1 cellular context compared by ENCODE assay signal in genomic region chrX:15151267-15152196, GRCh38.
TF ChIP-seq lines count a peak whose summit lies in the region.

No MANE protein-coding gene starts in this region.

TF ChIP-seq in GM12878, 131 proteins besides CTCF, POLR2A, EP300 and RAD21 (continued from another document and continues in another):
- TF ChIP-seq GABPA (IDR thresholded peaks at IDR 0.05; ENCODE audit: low read depth) (0 out of 2 replicates have a peak, but pooled peaks have one; percentile 6), NFYA (IDR thresholded peaks at IDR 0.05; ENCODE audit: borderline replicate concordance, low read depth, low read length) (no peak), FOXM1 (IDR thresholded peaks at IDR 0.05; ENCODE audit: low read depth, low read length) (no peak), NRF1 (conservative IDR thresholded peaks at IDR 0.05; ENCODE audit: low read depth, low read length) (no peak), TBL1XR1 (IDR thresholded peaks at IDR 0.05; ENCODE audit: low read depth, low read length) (no peak), SP1 (IDR thresholded peaks at IDR 0.05; ENCODE audit: low read depth, low read length) (no peak), RAD51 (IDR thresholded peaks at IDR 0.05) (no peak), SPI1 (IDR thresholded peaks at IDR 0.05; ENCODE audit: borderline replicate concordance, insufficient read depth, low read depth, low read length) (peak; percentile 78), KDM1A (IDR thresholded peaks at IDR 0.05; ENCODE audit: borderline replicate concordance) (no peak), MEF2B (IDR thresholded peaks at IDR 0.05; ENCODE audit: partially characterized antibody, poor library complexity, severe bottlenecking) (no peak), BMI1 (IDR thresholded peaks at IDR 0.05; ENCODE audit: borderline replicate concordance) (no peak), ELK1 (IDR thresholded peaks at IDR 0.05; ENCODE audit: low read depth, low read length) (no peak), RELB (IDR thresholded peaks at IDR 0.05; ENCODE audit: low read depth) (0 out of 2 replicates have a peak, but pooled peaks have one; percentile 37), BHLHE40 (IDR thresholded peaks at IDR 0.05; ENCODE audit: borderline replicate concordance in 1 of 2, low read depth in 2 of 2, low read length in 1 of 2) (0 out of 4 replicates have a peak, but pooled peaks of 1 of the 2 experiments have one; percentile 22), SUZ12 (IDR thresholded peaks at IDR 0.05; ENCODE audit: unreplicated experiment) (no peak), ZNF384 (IDR thresholded peaks at IDR 0.05; ENCODE audit: borderline replicate concordance, low read depth, low read length) (no peak), STAT3 (IDR thresholded peaks at IDR 0.05; ENCODE audit: low read depth, low read length) (no peak), DPF2 (IDR thresholded peaks at IDR 0.05) (peak; percentile 85), LARP7 (IDR thresholded peaks at IDR 0.05) (no peak), PAX5 (IDR thresholded peaks at IDR 0.05; ENCODE audit: borderline replicate concordance, low read depth, low read length) (no peak)
- TF ChIP-seq, protein P1, sequence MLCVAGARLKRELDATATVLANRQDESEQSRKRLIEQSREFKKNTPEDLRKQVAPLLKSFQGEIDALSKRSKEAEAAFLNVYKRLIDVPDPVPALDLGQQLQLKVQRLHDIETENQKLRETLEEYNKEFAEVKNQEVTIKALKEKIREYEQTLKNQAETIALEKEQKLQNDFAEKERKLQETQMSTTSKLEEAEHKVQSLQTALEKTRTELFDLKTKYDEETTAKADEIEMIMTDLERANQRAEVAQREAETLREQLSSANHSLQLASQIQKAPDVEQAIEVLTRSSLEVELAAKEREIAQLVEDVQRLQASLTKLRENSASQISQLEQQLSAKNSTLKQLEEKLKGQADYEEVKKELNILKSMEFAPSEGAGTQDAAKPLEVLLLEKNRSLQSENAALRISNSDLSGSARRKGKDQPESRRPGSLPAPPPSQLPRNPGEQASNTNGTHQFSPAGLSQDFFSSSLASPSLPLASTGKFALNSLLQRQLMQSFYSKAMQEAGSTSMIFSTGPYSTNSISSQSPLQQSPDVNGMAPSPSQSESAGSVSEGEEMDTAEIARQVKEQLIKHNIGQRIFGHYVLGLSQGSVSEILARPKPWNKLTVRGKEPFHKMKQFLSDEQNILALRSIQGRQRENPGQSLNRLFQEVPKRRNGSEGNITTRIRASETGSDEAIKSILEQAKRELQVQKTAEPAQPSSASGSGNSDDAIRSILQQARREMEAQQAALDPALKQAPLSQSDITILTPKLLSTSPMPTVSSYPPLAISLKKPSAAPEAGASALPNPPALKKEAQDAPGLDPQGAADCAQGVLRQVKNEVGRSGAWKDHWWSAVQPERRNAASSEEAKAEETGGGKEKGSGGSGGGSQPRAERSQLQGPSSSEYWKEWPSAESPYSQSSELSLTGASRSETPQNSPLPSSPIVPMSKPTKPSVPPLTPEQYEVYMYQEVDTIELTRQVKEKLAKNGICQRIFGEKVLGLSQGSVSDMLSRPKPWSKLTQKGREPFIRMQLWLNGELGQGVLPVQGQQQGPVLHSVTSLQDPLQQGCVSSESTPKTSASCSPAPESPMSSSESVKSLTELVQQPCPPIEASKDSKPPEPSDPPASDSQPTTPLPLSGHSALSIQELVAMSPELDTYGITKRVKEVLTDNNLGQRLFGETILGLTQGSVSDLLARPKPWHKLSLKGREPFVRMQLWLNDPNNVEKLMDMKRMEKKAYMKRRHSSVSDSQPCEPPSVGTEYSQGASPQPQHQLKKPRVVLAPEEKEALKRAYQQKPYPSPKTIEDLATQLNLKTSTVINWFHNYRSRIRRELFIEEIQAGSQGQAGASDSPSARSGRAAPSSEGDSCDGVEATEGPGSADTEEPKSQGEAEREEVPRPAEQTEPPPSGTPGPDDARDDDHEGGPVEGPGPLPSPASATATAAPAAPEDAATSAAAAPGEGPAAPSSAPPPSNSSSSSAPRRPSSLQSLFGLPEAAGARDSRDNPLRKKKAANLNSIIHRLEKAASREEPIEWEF (IDR thresholded peaks at IDR 0.05; ENCODE audit: insufficient replicate concordance, low read depth, low read length) = peak; percentile 56
- TF ChIP-seq, protein P2, sequence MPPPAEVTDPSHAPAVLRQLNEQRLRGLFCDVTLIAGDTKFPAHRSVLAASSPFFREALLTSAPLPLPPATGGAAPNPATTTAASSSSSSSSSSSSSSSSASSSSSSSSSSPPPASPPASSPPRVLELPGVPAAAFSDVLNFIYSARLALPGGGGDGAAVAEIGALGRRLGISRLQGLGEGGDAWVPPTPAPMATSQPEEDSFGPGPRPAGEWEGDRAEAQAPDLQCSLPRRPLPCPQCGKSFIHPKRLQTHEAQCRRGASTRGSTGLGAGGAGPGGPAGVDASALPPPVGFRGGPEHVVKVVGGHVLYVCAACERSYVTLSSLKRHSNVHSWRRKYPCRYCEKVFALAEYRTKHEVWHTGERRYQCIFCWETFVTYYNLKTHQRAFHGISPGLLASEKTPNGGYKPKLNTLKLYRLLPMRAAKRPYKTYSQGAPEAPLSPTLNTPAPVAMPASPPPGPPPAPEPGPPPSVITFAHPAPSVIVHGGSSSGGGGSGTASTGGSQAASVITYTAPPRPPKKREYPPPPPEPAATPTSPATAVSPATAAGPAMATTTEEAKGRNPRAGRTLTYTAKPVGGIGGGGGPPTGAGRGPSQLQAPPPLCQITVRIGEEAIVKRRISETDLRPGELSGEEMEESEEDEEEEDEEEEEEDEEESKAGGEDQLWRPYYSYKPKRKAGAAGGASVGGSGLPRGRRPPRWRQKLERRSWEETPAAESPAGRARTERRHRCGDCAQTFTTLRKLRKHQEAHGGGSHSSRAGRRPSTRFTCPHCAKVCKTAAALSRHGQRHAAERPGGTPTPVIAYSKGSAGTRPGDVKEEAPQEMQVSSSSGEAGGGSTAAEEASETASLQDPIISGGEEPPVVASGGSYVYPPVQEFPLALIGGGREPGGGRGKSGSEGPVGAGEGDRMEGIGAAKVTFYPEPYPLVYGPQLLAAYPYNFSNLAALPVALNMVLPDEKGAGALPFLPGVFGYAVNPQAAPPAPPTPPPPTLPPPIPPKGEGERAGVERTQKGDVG (CRISPR knock-in tag; IDR thresholded peaks at IDR 0.05) = no peak
- TF ChIP-seq, protein P3, sequence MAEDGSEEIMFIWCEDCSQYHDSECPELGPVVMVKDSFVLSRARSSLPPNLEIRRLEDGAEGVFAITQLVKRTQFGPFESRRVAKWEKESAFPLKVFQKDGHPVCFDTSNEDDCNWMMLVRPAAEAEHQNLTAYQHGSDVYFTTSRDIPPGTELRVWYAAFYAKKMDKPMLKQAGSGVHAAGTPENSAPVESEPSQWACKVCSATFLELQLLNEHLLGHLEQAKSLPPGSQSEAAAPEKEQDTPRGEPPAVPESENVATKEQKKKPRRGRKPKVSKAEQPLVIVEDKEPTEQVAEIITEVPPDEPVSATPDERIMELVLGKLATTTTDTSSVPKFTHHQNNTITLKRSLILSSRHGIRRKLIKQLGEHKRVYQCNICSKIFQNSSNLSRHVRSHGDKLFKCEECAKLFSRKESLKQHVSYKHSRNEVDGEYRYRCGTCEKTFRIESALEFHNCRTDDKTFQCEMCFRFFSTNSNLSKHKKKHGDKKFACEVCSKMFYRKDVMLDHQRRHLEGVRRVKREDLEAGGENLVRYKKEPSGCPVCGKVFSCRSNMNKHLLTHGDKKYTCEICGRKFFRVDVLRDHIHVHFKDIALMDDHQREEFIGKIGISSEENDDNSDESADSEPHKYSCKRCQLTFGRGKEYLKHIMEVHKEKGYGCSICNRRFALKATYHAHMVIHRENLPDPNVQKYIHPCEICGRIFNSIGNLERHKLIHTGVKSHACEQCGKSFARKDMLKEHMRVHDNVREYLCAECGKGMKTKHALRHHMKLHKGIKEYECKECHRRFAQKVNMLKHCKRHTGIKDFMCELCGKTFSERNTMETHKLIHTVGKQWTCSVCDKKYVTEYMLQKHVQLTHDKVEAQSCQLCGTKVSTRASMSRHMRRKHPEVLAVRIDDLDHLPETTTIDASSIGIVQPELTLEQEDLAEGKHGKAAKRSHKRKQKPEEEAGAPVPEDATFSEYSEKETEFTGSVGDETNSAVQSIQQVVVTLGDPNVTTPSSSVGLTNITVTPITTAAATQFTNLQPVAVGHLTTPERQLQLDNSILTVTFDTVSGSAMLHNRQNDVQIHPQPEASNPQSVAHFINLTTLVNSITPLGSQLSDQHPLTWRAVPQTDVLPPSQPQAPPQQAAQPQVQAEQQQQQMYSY (CRISPR knock-in tag; IDR thresholded peaks at IDR 0.05) = no peak
- TF ChIP-seq, protein P4, sequence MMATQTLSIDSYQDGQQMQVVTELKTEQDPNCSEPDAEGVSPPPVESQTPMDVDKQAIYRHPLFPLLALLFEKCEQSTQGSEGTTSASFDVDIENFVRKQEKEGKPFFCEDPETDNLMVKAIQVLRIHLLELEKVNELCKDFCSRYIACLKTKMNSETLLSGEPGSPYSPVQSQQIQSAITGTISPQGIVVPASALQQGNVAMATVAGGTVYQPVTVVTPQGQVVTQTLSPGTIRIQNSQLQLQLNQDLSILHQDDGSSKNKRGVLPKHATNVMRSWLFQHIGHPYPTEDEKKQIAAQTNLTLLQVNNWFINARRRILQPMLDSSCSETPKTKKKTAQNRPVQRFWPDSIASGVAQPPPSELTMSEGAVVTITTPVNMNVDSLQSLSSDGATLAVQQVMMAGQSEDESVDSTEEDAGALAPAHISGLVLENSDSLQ (IDR thresholded peaks at IDR 0.05) = 0 out of 2 replicates have a peak, but pooled peaks have one; percentile 17
- TF ChIP-seq, protein P5, sequence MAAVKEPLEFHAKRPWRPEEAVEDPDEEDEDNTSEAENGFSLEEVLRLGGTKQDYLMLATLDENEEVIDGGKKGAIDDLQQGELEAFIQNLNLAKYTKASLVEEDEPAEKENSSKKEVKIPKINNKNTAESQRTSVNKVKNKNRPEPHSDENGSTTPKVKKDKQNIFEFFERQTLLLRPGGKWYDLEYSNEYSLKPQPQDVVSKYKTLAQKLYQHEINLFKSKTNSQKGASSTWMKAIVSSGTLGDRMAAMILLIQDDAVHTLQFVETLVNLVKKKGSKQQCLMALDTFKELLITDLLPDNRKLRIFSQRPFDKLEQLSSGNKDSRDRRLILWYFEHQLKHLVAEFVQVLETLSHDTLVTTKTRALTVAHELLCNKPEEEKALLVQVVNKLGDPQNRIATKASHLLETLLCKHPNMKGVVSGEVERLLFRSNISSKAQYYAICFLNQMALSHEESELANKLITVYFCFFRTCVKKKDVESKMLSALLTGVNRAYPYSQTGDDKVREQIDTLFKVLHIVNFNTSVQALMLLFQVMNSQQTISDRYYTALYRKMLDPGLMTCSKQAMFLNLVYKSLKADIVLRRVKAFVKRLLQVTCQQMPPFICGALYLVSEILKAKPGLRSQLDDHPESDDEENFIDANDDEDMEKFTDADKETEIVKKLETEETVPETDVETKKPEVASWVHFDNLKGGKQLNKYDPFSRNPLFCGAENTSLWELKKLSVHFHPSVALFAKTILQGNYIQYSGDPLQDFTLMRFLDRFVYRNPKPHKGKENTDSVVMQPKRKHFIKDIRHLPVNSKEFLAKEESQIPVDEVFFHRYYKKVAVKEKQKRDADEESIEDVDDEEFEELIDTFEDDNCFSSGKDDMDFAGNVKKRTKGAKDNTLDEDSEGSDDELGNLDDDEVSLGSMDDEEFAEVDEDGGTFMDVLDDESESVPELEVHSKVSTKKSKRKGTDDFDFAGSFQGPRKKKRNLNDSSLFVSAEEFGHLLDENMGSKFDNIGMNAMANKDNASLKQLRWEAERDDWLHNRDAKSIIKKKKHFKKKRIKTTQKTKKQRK (IDR thresholded peaks at IDR 0.05; ENCODE audit: low read depth, low read length) = no peak
- TF ChIP-seq, protein P6, sequence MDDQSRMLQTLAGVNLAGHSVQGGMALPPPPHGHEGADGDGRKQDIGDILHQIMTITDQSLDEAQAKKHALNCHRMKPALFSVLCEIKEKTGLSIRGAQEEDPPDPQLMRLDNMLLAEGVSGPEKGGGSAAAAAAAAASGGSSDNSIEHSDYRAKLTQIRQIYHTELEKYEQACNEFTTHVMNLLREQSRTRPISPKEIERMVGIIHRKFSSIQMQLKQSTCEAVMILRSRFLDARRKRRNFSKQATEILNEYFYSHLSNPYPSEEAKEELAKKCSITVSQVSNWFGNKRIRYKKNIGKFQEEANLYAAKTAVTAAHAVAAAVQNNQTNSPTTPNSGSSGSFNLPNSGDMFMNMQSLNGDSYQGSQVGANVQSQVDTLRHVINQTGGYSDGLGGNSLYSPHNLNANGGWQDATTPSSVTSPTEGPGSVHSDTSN (IDR thresholded peaks at IDR 0.05; ENCODE audit: insufficient replicate concordance, low read depth, low read length) = no peak
- TF ChIP-seq, protein P7, sequence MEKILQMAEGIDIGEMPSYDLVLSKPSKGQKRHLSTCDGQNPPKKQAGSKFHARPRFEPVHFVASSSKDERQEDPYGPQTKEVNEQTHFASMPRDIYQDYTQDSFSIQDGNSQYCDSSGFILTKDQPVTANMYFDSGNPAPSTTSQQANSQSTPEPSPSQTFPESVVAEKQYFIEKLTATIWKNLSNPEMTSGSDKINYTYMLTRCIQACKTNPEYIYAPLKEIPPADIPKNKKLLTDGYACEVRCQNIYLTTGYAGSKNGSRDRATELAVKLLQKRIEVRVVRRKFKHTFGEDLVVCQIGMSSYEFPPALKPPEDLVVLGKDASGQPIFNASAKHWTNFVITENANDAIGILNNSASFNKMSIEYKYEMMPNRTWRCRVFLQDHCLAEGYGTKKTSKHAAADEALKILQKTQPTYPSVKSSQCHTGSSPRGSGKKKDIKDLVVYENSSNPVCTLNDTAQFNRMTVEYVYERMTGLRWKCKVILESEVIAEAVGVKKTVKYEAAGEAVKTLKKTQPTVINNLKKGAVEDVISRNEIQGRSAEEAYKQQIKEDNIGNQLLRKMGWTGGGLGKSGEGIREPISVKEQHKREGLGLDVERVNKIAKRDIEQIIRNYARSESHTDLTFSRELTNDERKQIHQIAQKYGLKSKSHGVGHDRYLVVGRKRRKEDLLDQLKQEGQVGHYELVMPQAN (conservative IDR thresholded peaks at IDR 0.05) = no peak
